ENCODE assay signal across 20 cellular contexts in genomic region chr6:127576874-127577273, GRCh38. TPM values are rescaled to one million over a fixed set of nuclear protein-coding genes. Genes with fewer than 3 reads are reported as not detected.
DNase-seq lines count a peak whose midpoint lies in the region; ATAC-seq, FAIRE-seq and TF ChIP-seq lines count a peak whose summit lies in the region.
"Had no signal": no experiment of that assay in that cellular context is flagged by ENCODE, and none has a peak within 500 bp of the region (broad histone marks: within the 10 kb centered on the region; RNA-seq: fewer than 3 reads in every experiment).

Gene C6orf58 (plus strand): TSS chr6:127577174. CDS start chr6:127577186, 12 bp downstream.

- no peaks in the 10 kb centered on the region for H3K9me3 Mint-ChIP-seq in endothelial cell (ENCODE audit: unreplicated experiment)
- H3K9me3 Mint-ChIP-seq: CD4-positive, alpha-beta T cell; GM23338; HFFc6 had no signal

- intact Hi-C loops in lower lobe of right lung (cut with DNase I) (no loop called here), vagina (cut with DNase I) (no loop called here)

- no peaks in the 10 kb centered on the region for H3K4me1 ChIP-seq in lower lobe of right lung
- H3K4me1 ChIP-seq in vagina, result no peaks in the 10 kb centered on the region
- H3K4me1 ChIP-seq: Caco-2 had no signal

- no peaks in the 10 kb centered on the region for H3K27me3 ChIP-seq in lower lobe of right lung (ENCODE audit: low read depth)
- H3K27me3 ChIP-seq in vagina, result no peaks in the 10 kb centered on the region

- ATAC-seq in lower lobe of right lung, result no peak
- ATAC-seq: GM23338, HCT116 had no signal

- H3K36me3 ChIP-seq in lower lobe of right lung (no peaks in the 10 kb centered on the region), vagina (no peaks in the 10 kb centered on the region)

- H3K4me3 ChIP-seq in lower lobe of right lung (no peak within 1 kb of the TSS), vagina (no peak within 1 kb of the TSS)
- H3K4me3 ChIP-seq: GM23338 had no signal

- H3K36me3 Mint-ChIP-seq in endothelial cell (ENCODE audit: low read depth, unreplicated experiment), result no peaks in the 10 kb centered on the region

- H3K27ac Mint-ChIP-seq in endothelial cell (ENCODE audit: unreplicated experiment), result peak within 1 kb of the TSS; percentile 58
- H3K27ac Mint-ChIP-seq: CD4-positive, alpha-beta T cell; GM23338; HFFc6 had no signal

- no peaks in the 10 kb centered on the region for H3K27me3 Mint-ChIP-seq in endothelial cell (ENCODE audit: unreplicated experiment)

- peak; percentile 25 to 31 for DNase-seq in AML-193 (lab: John Stamatoyannopoulos, UW)
- DNase-seq in GM19239 (ENCODE audit: insufficient read length, low spot score), result no peak
- DNase-seq in OCI-M1 (lab: John Stamatoyannopoulos, UW), result peak; percentile 9
- no peak for DNase-seq in endothelial cell (ENCODE audit: low spot score)
- DNase-seq in lower lobe of right lung, result no peak
- DNase-seq in vagina (ENCODE audit: extremely low spot score in 2 of 2), result no peak
- DNase-seq: ACHN; Caco-2; CD4-positive, alpha-beta T cell; H7; HFFc6; IMR-90 had no signal

- TF ChIP-seq CTCF in endothelial cell (IDR thresholded peaks at IDR 0.05; ENCODE audit: unreplicated experiment), result no peak
- no peak for TF ChIP-seq CTCF in lower lobe of right lung (IDR thresholded peaks at IDR 0.05)
- TF ChIP-seq CTCF in vagina (IDR thresholded peaks at IDR 0.05), result no peak

- peak; percentile 4 for FAIRE-seq in GM19239 (lab: Jason Lieb, UNC)
- FAIRE-seq: A204.1, D721Med, G401.6, GM12891, HTR-8/SVneo had no signal

- peaks cover 14% of the 10 kb centered on the region for H3K4me1 Mint-ChIP-seq in endothelial cell (ENCODE audit: unreplicated experiment)
- H3K4me1 Mint-ChIP-seq: GM23338 had no signal

- no peak within 1 kb of the TSS for H3K4me3 Mint-ChIP-seq in endothelial cell (ENCODE audit: unreplicated experiment)
- H3K4me3 Mint-ChIP-seq: CD4-positive, alpha-beta T cell; GM23338; HFFc6 had no signal

- TF ChIP-seq POLR2A in vagina (IDR thresholded peaks at IDR 0.05), result no peak

- H3K9me3 ChIP-seq in lower lobe of right lung, result no peaks in the 10 kb centered on the region
- H3K9me3 ChIP-seq in vagina, result no peaks in the 10 kb centered on the region
- H3K9me3 ChIP-seq: Caco-2 had no signal

- H3K27ac ChIP-seq in lower lobe of right lung (no peak within 1 kb of the TSS), vagina (no peak within 1 kb of the TSS)
- H3K27ac ChIP-seq: C4-2B had no signal

RNA-seq across cellular contexts. Expression of gene C6orf58, which starts in this region (rescaled TPM):
- total RNA-seq in endothelial cell (ENCODE audit: unreplicated experiment) (0.82 TPM), lower lobe of right lung (not detected), vagina (not detected)
- total RNA-seq: Caco-2; CD4-positive, alpha-beta T cell; GM23338; H7; IMR-90 had no signal

Comparison
In these comparisons a context has a peak if more than half of its experiments do, and no peak if none do; other contexts are left out.
1. DNase-seq: peak in AML-193 (2 of 2) and OCI-M1 (single experiment); none in GM19239 (single experiment), endothelial cell (single experiment), lower lobe of right lung (single experiment) and vagina (0 of 2).